Comparison of ENCODE assay signal across 17 cellular contexts in genomic region chr11:18599739-18600230, GRCh38. TPM values are rescaled to one million over a fixed set of nuclear protein-coding genes. Genes with fewer than 3 reads are reported as not detected.
"Had no signal": no experiment of that assay in that cellular context is flagged by ENCODE, and none has a peak within 500 bp of the region (broad histone marks: within the 10 kb centered on the region; RNA-seq: fewer than 3 reads in every experiment).

Gene MISFA (plus strand): TSS chr11:18599789. CDS start chr11:18599929, 140 bp downstream.

- H3K27ac Mint-ChIP-seq: activated T-cell treated with anti-CD3 and anti-CD28 coated beads, Interleukin-2, amount 50 U/mL, for 24 hours; neural progenitor cell; T-helper 1 cell treated with Interleukin-12 subunit alpha and Interleukin-12 subunit beta and Interleukin-4 antibody, amounts not matched to agents 30 μg/mL and 1 μg/mL, for 36 hours; type B pancreatic cell had no signal

- H3K36me3 Mint-ChIP-seq: naive B cell had no signal

- H3K9me3 Mint-ChIP-seq: activated T-cell treated with anti-CD3 and anti-CD28 coated beads, Interleukin-2, amount 50 U/mL, for 24 hours; immature natural killer cell; naive B cell; neural progenitor cell; T-helper 1 cell treated with Interleukin-12 subunit alpha and Interleukin-12 subunit beta and Interleukin-4 antibody, amounts not matched to agents 30 μg/mL and 1 μg/mL, for 36 hours; type B pancreatic cell had no signal

- H3K4me3 Mint-ChIP-seq: activated T-cell treated with anti-CD3 and anti-CD28 coated beads, Interleukin-2, amount 50 U/mL, for 24 hours; immature natural killer cell; naive B cell; neural progenitor cell; T-helper 1 cell treated with Interleukin-12 subunit alpha and Interleukin-12 subunit beta and Interleukin-4 antibody, amounts not matched to agents 30 μg/mL and 1 μg/mL, for 36 hours; type B pancreatic cell had no signal

- H3K27ac ChIP-seq: cardiac muscle cell, neural progenitor cell, ovary, suprapubic skin, WERI-Rb-1 had no signal

- H3K4me3 ChIP-seq: cardiac muscle cell, lung, neural progenitor cell, ovary, suprapubic skin had no signal

- H3K9me3 ChIP-seq: ovary, suprapubic skin had no signal

- H3K4me1 ChIP-seq: neural progenitor cell had no signal

- H3K4me1 Mint-ChIP-seq: immature natural killer cell, naive B cell, neural progenitor cell had no signal

- H3K27me3 ChIP-seq: cardiac muscle cell, neural progenitor cell, ovary, suprapubic skin had no signal

- DNase-seq: activated CD4-positive, alpha-beta T cell treated with anti-CD3 and anti-CD28 coated beads, Interleukin-2, amount 50 U/mL, for 48 hours; activated naive CD4-positive, alpha-beta T cell treated with anti-CD3 and anti-CD28 coated beads, Interleukin-2, amount 50 U/mL, for 16 hours; activated T-cell treated with anti-CD3 and anti-CD28 coated beads, Interleukin-2, amount 50 U/mL, for 24 hours; foreskin fibroblast; immature natural killer cell; naive B cell; ovary; stimulated activated CD4-positive, alpha-beta T cell treated with anti-CD3 and anti-CD28 coated beads, Interleukin-4, amount 100 ng/mL, for 1 hour; stimulated activated naive CD4-positive, alpha-beta T cell; WERI-Rb-1 had no signal

- H3K27me3 Mint-ChIP-seq: activated T-cell treated with anti-CD3 and anti-CD28 coated beads, Interleukin-2, amount 50 U/mL, for 24 hours; naive B cell; type B pancreatic cell had no signal

- H3K36me3 ChIP-seq: cardiac muscle cell, neural progenitor cell, ovary, WERI-Rb-1 had no signal

RNA-seq across cellular contexts. Expression of gene MISFA, which starts in this region (rescaled TPM):
- total RNA-seq: skeletal muscle tissue had no signal
